In genomic region chr7:107725138-107725740, GRCh38 we compare ENCODE assay signal across 9 cellular contexts. TPM values are rescaled to one million over a fixed set of nuclear protein-coding genes. Genes with fewer than 3 reads are reported as not detected.
DNase-seq lines count a peak whose midpoint lies in the region; ATAC-seq, FAIRE-seq and TF ChIP-seq lines count a peak whose summit lies in the region.
"Had no signal": no experiment of that assay in that cellular context is flagged by ENCODE, and none has a peak within 500 bp of the region (broad histone marks: within the 10 kb centered on the region; RNA-seq: fewer than 3 reads in every experiment).

No MANE protein-coding gene starts in this region.

- H3K27me3 Mint-ChIP-seq in Caco-2 (ENCODE audit: insufficient read depth, unreplicated experiment) = peaks cover 14% of the 10 kb centered on the region

- H3K9me3 ChIP-seq in Caco-2 = no peaks in the 10 kb centered on the region
- H3K9me3 ChIP-seq in HCT116 (ENCODE audit: control insufficient read depth in 1 of 2, insufficient read depth in 1 of 2, low read depth in 1 of 2, low read length in 2 of 2) = no peaks in the 10 kb centered on the region
- no peaks in the 10 kb centered on the region for H3K9me3 ChIP-seq in OCI-LY1 (ENCODE audit: low read length)
- H3K9me3 ChIP-seq in right atrium auricular region = no peaks in the 10 kb centered on the region
- H3K9me3 ChIP-seq in small intestine (ENCODE audit: control insufficient read depth, low read depth) = no peaks in the 10 kb centered on the region

- H4K20me1 ChIP-seq in HCT116 (ENCODE audit: insufficient read depth) = no peaks in the 10 kb centered on the region
- no peaks in the 10 kb centered on the region for H4K20me1 ChIP-seq in OCI-LY1 (ENCODE audit: insufficient read depth, low read length)

- 19 to 25% (median 19%) methylated on average over 4 of the region's 4 CpGs for WGBS in small intestine, 3 donors

- POLR2A ChIA-PET in Caco-2 (lab: Charles Lee) (no interaction called here), HCT116 (lab: Charles Lee) (no interaction called here)

- no peaks in the 10 kb centered on the region for H3K9me2 ChIP-seq in HCT116 (ENCODE audit: insufficient read depth)
- no peaks in the 10 kb centered on the region for H3K9me2 ChIP-seq in OCI-LY1 (ENCODE audit: low read depth, low read length)

- peak; percentile 82 for TF ChIP-seq RAD21 in HCT116 (IDR thresholded peaks at IDR 0.05; ENCODE audit: low read depth)

- H3K9ac ChIP-seq in HCT116 (ENCODE audit: low read length) (no peak overlapping the region), OCI-LY1 (ENCODE audit: low read length) (no peak overlapping the region)

- H3K27ac ChIP-seq in HCT116 (ENCODE audit: low read depth, low read length) (no peak overlapping the region), OCI-LY1 (ENCODE audit: low read depth, low read length, poor library complexity, severe bottlenecking) (no peak overlapping the region), right atrium auricular region (no peak overlapping the region), small intestine (ENCODE audit: low read depth in 1 of 2, low read length in 1 of 2) (no peak overlapping the region)

- peak; percentile 60 to 66 for TF ChIP-seq CTCF in Caco-2 (IDR thresholded peaks at IDR 0.05; ENCODE audit: insufficient read depth in 1 of 2, low read depth in 1 of 2, low read length in 1 of 2, severe bottlenecking in 1 of 2, unreplicated experiment in 1 of 2)
- TF ChIP-seq CTCF in HCT116 (IDR thresholded peaks at IDR 0.05 in 2 of 3, conservative IDR thresholded peaks at IDR 0.05 in 1 of 3; ENCODE audit: borderline replicate concordance in 1 of 3, insufficient read depth in 1 of 3, low read depth in 2 of 3, low read length in 2 of 3) = peak; percentile 58 to 78 (median 75)
- peak; percentile 87 for TF ChIP-seq CTCF in OCI-LY1 (IDR thresholded peaks at IDR 0.05; ENCODE audit: low read length)
- peak; percentile 52 to 82 for TF ChIP-seq CTCF in right atrium auricular region (IDR thresholded peaks at IDR 0.05)

- BruUV-seq in Caco-2 (replicated peaks; lab: Mats Ljungman, UMichigan) (no TSS peak), HCT116 (replicated peaks; lab: Mats Ljungman, UMichigan) (no TSS peak)

- DNase-seq in Caco-2 (peak in 1 of 2 experiments; percentile 60), HCT116 (ENCODE audit: low read depth, low spot score) (peak; percentile 49), right atrium auricular region (ENCODE audit: low spot score) (no peak), small intestine (peak; percentile 60)
- peak; percentile 37 for DNase-seq in activated naive CD4-positive, alpha-beta T cell treated with anti-CD3 and anti-CD28 coated beads, Interleukin-2, amount 50 U/mL, for 16 hours

- H3K4me3 Mint-ChIP-seq in Caco-2 (ENCODE audit: unreplicated experiment) = no peak overlapping the region
- H3K4me3 Mint-ChIP-seq: T-helper 1 cell treated with Interleukin-12 subunit alpha and Interleukin-12 subunit beta and Interleukin-4 antibody, amounts not matched to agents 30 μg/mL and 1 μg/mL, for 36 hours had no signal

- H2AFZ ChIP-seq in HCT116 (ENCODE audit: low read depth, low read length, poor library complexity, severe bottlenecking) (peak overlapping the region; percentile 38), OCI-LY1 (ENCODE audit: low read length) (no peak overlapping the region)

- H3K27ac Mint-ChIP-seq in Caco-2 (ENCODE audit: unreplicated experiment) = no peak overlapping the region

- RAD21 ChIA-PET in HCT116 (lab: Charles Lee; ENCODE audit: low non-redundant PET in 1 of 2, low total read pairs in 2 of 2, uncharacterized antibody in 2 of 2, unreplicated experiment in 2 of 2) = no interaction called here

- no peaks in the 10 kb centered on the region for H3F3A ChIP-seq in OCI-LY1 (ENCODE audit: insufficient read depth, low read length)

- intact Hi-C loops in Caco-2 (cut with micrococcal nuclease; ENCODE audit: unreplicated experiment) (loop anchor here (1.0 to 5.0 kb wide), 5 partner anchors 145 to 933 kb away; partner anchors contain the start of gene BCAP29), HCT116 (cut with micrococcal nuclease) (loop anchor here (1.0 to 10.0 kb wide), 6 partner anchors 140 to 930 kb away; partner anchors contain the start of gene BCAP29)

- FAIRE-seq in small intestine (lab: Jason Lieb, UNC) = peak; percentile 70

- H3K4me1 ChIP-seq in Caco-2 = 0 out of 2 replicates have a peak, but pooled peaks cover 4% of the 10 kb centered on the region
- no peaks in the 10 kb centered on the region for H3K4me1 ChIP-seq in HCT116 (ENCODE audit: control insufficient read depth in 1 of 2, insufficient read depth in 2 of 2, low read length in 2 of 2)
- no peaks in the 10 kb centered on the region for H3K4me1 ChIP-seq in OCI-LY1 (ENCODE audit: insufficient read depth, low read length, severe bottlenecking)
- H3K4me1 ChIP-seq in right atrium auricular region = no peaks in the 10 kb centered on the region
- no peaks in the 10 kb centered on the region for H3K4me1 ChIP-seq in small intestine (ENCODE audit: control insufficient read depth in 2 of 2, insufficient read depth in 1 of 2, low read depth in 1 of 2, low read length in 1 of 2)

- no peaks in the 10 kb centered on the region for H3K27me3 ChIP-seq in Caco-2 (replicated peaks; ENCODE audit: control insufficient read depth, insufficient read depth, low read length)
- H3K27me3 ChIP-seq in HCT116 (ENCODE audit: insufficient read depth, low read length) = peaks cover 8% of the 10 kb centered on the region; the same call in 1 of the 2 replicates
- no peaks in the 10 kb centered on the region for H3K27me3 ChIP-seq in OCI-LY1 (ENCODE audit: insufficient read depth, low read length)
- H3K27me3 ChIP-seq in right atrium auricular region = no peaks in the 10 kb centered on the region
- no peaks in the 10 kb centered on the region for H3K27me3 ChIP-seq in small intestine (ENCODE audit: control insufficient read depth in 2 of 2, insufficient read depth in 2 of 2, low read length in 2 of 2)

- ATAC-seq in HCT116 = 0 out of 2 replicates have a peak, but pooled peaks have one; percentile 42
- ATAC-seq in HG03108 (IDR thresholded peaks at IDR 0.05; ENCODE audit: unreplicated experiment) = no peak
- ATAC-seq in GM18520 (IDR thresholded peaks at IDR 0.05; ENCODE audit: unreplicated experiment) = no peak

- H3K36me3 Mint-ChIP-seq in Caco-2 (ENCODE audit: insufficient read depth, unreplicated experiment) = no peaks in the 10 kb centered on the region

- no peaks in the 10 kb centered on the region for H3K36me3 ChIP-seq in Caco-2 (ENCODE audit: control insufficient read depth, insufficient read depth, low read length)
- H3K36me3 ChIP-seq in HCT116 (ENCODE audit: control insufficient read depth in 1 of 2, insufficient read depth in 2 of 2, low read length in 2 of 2) = no peaks in the 10 kb centered on the region
- H3K36me3 ChIP-seq in OCI-LY1 (ENCODE audit: insufficient read depth, low read length) = no peaks in the 10 kb centered on the region
- H3K36me3 ChIP-seq in right atrium auricular region = no peaks in the 10 kb centered on the region
- no peaks in the 10 kb centered on the region for H3K36me3 ChIP-seq in small intestine (ENCODE audit: control insufficient read depth in 2 of 2, insufficient read depth in 2 of 2, low read length in 2 of 2)

- H3K4me3 ChIP-seq in Caco-2 (ENCODE audit: low read depth, low read length) (no peak overlapping the region), HCT116 (replicated peaks in 1 of 2; ENCODE audit: low read depth in 1 of 2, low read length in 2 of 2) (no peak overlapping the region), OCI-LY1 (ENCODE audit: low read depth, low read length, poor library complexity, severe bottlenecking) (no peak overlapping the region), right atrium auricular region (no peak overlapping the region), small intestine (ENCODE audit: low read depth in 1 of 2, low read length in 2 of 2) (no peak overlapping the region)

- no peaks in the 10 kb centered on the region for H3K9me3 Mint-ChIP-seq in Caco-2 (ENCODE audit: unreplicated experiment)
- H3K9me3 Mint-ChIP-seq: T-helper 1 cell treated with Interleukin-12 subunit alpha and Interleukin-12 subunit beta and Interleukin-4 antibody, amounts not matched to agents 30 μg/mL and 1 μg/mL, for 36 hours had no signal

- H3K4me2 ChIP-seq in HCT116 (ENCODE audit: low read length) (no peak overlapping the region), OCI-LY1 (ENCODE audit: low read length) (no peak overlapping the region)

- H3K4me1 Mint-ChIP-seq in Caco-2 (ENCODE audit: low read depth, unreplicated experiment) = peaks cover 5% of the 10 kb centered on the region

- TF ChIP-seq POLR2A in HCT116 (IDR thresholded peaks at IDR 0.05; ENCODE audit: borderline replicate concordance, extremely low read depth, insufficient read depth, insufficient read length) = no peak

- no peaks in the 10 kb centered on the region for H3K79me2 ChIP-seq in HCT116 (ENCODE audit: insufficient read depth, low read length)
- no peaks in the 10 kb centered on the region for H3K79me2 ChIP-seq in OCI-LY1 (ENCODE audit: insufficient read depth, low read length)

- CTCF ChIA-PET in Caco-2 (lab: Charles Lee) (interaction anchor here (1.0 to 2.9 kb wide), 2 partner anchors 149 to 262 kb away, joined by 6 to 12 read pairs; no protein-coding TSS in a partner anchor), HCT116 (lab: Charles Lee) (interaction anchor here (0.8 to 3.3 kb wide), 3 partner anchors 150 to 262 kb away, joined by 3 to 15 read pairs (median 6); no protein-coding TSS in a partner anchor)

TF ChIP-seq in HCT116, 20 proteins besides CTCF, POLR2A, EP300 and RAD21:
- no peak for TF ChIP-seq EZH2phosphoT487 (IDR thresholded peaks at IDR 0.05; ENCODE audit: borderline replicate concordance)
- no peak for TF ChIP-seq SIN3A (IDR thresholded peaks at IDR 0.05; ENCODE audit: low read depth)
- no peak for TF ChIP-seq ZNF274 (IDR thresholded peaks at IDR 0.05; ENCODE audit: low read depth, low read length)
- TF ChIP-seq ELF1 (IDR thresholded peaks at IDR 0.05; ENCODE audit: borderline replicate concordance, low read depth) = no peak

RNA-seq across cellular contexts. Expression of gene CBLL1, which starts 18.7 kb away (rescaled TPM):
- total RNA-seq in Caco-2 (2022) = 35.9 and 39.1 TPM in 2 replicates
- 35.0 TPM for total RNA-seq in HCT116 (2021; ENCODE audit: unreplicated experiment)
- polyA plus RNA-seq in HCT116 (2012) = 19.0 and 27.5 TPM in 2 replicates
- total RNA-seq in right atrium auricular region = 10 to 100 TPM; 19.3 to 31.9 TPM
- 1 to 10 TPM; 6.2 to 9.8 (median 6.9) TPM for polyA plus RNA-seq in small intestine
